21 cellular contexts compared by ENCODE assay signal in the genomic region with DNA sequence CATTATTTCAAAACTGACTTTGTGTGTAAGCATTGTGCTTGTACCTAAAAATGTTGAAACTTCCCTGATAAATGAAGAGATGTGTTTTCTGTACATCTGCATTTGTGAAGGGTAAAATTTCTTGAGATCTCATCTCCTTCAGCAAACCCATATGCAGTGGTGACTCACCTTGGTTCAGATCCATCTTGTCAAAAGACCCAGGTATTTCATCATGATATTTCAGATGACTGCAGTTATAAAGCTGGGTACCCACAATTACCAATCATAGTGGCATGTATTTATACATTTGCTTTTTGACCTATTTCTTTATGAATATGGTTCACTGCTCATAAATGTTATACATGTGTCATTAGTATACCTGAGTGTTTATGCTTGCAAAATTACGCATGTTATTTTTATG.
DNase-seq lines count a peak whose midpoint lies in the region; ATAC-seq, FAIRE-seq and TF ChIP-seq lines count a peak whose summit lies in the region.
"Had no signal": no experiment of that assay in that cellular context is flagged by ENCODE, and none has a peak within 500 bp of the region (broad histone marks: within the 10 kb centered on the region; RNA-seq: fewer than 3 reads in every experiment).

No MANE protein-coding gene starts in this region.

- H3K27me3 ChIP-seq in astrocyte (ENCODE audit: insufficient read depth, low read length), result no peaks in the 10 kb centered on the region
- H3K27me3 ChIP-seq in tibial nerve, result no peaks in the 10 kb centered on the region

- H3K36me3 ChIP-seq in astrocyte (ENCODE audit: insufficient read depth, low read length), result no peaks in the 10 kb centered on the region
- no peaks in the 10 kb centered on the region for H3K36me3 ChIP-seq in tibial nerve

- H3K4me1 Mint-ChIP-seq in astrocyte (ENCODE audit: low read depth, unreplicated experiment), result peaks cover 9% of the 10 kb centered on the region
- H3K4me1 Mint-ChIP-seq: CD4-positive, CD25-positive, alpha-beta regulatory T cell; IgD-negative memory B cell had no signal

- no peaks in the 10 kb centered on the region for H3K79me2 ChIP-seq in astrocyte (ENCODE audit: insufficient read depth, low read length)

- TF ChIP-seq CTCF in astrocyte (IDR thresholded peaks at IDR 0.05; ENCODE audit: insufficient read depth, low read depth, low read length) (no peak), fibroblast of mammary gland (conservative IDR thresholded peaks at IDR 0.05; ENCODE audit: control insufficient read depth, insufficient read depth, low read depth, low read length) (no peak), tibial nerve (IDR thresholded peaks at IDR 0.05) (no peak)

- H3K27ac ChIP-seq in astrocyte (ENCODE audit: low read depth, low read length) (no peak overlapping the region), tibial nerve (no peak overlapping the region)
- H3K27ac ChIP-seq: GM23248 had no signal

- no peaks in the 10 kb centered on the region for H4K20me1 ChIP-seq in astrocyte (ENCODE audit: insufficient read depth, low read length)

- no peak overlapping the region for H3K27ac Mint-ChIP-seq in astrocyte (ENCODE audit: unreplicated experiment)
- H3K27ac Mint-ChIP-seq: CD4-positive, CD25-positive, alpha-beta regulatory T cell; H9; IgD-negative memory B cell had no signal

- H3K4me1 ChIP-seq in astrocyte (ENCODE audit: insufficient read depth, low read length), result peaks cover 4% of the 10 kb centered on the region
- peaks cover 0 to 5% (median 0%) of the 10 kb centered on the region in 4 donors for H3K4me1 ChIP-seq in tibial nerve

- 93 to 98% methylated on average over 1 of the region's 1 CpG for WGBS in tibial nerve, 2 donors

- H3K4me2 ChIP-seq in astrocyte (ENCODE audit: low read length), result no peak overlapping the region

- no peak overlapping the region for H3K9ac ChIP-seq in astrocyte (ENCODE audit: low read length)
- H3K9ac ChIP-seq: GM23248 had no signal

- H3K4me3 ChIP-seq in astrocyte (ENCODE audit: insufficient read depth, low read depth, low read length) (no peak overlapping the region), fibroblast of mammary gland (ENCODE audit: control insufficient read depth, low read depth, low read length) (no peak overlapping the region), tibial nerve (no peak overlapping the region)
- H3K4me3 ChIP-seq: GM23248, SK-N-MC had no signal

- no peaks in the 10 kb centered on the region for H3K27me3 Mint-ChIP-seq in astrocyte (ENCODE audit: low read depth, unreplicated experiment)
- H3K27me3 Mint-ChIP-seq: CD4-positive, CD25-positive, alpha-beta regulatory T cell; IgD-negative memory B cell had no signal

- ATAC-seq in HG03442 (IDR thresholded peaks at IDR 0.05; ENCODE audit: unreplicated experiment), result no peak

- DNase-seq in HT1080 (ENCODE audit: low read depth) (peak; percentile 8), astrocyte (ENCODE audit: low read depth) (peak; percentile 38), fibroblast of mammary gland (ENCODE audit: low read depth) (peak; percentile 58), kidney tubule cell (ENCODE audit: low spot score) (peak; percentile 11), NCI-H526 (lab: John Stamatoyannopoulos, UW) (no peak), tibial nerve (ENCODE audit: low spot score in 2 of 2) (no peak)
- DNase-seq: CD4-positive, CD25-positive, alpha-beta regulatory T cell; DND-41; GM23248; H9; MV-4-11; NCI-H1694; NCI-H2081 treated with DMSO at 0.1 percent for 48 hours; NCI-H2171 treated with DMSO at 0.1 percent for 48 hours; NCI-H524 treated with DMSO at 0.1 percent for 48 hours; SHP77 treated with DMSO at 0.1 percent for 48 hours had no signal

- FAIRE-seq in astrocyte (lab: Jason Lieb, UNC), result peak; percentile 29
- FAIRE-seq: G401.6, GM12892 had no signal

- H3K9me3 Mint-ChIP-seq in astrocyte (ENCODE audit: unreplicated experiment), result peaks cover 5% of the 10 kb centered on the region

- H3K9me3 ChIP-seq in astrocyte (ENCODE audit: insufficient read depth, low read depth, low read length), result no peaks in the 10 kb centered on the region
- no peaks in the 10 kb centered on the region for H3K9me3 ChIP-seq in tibial nerve

- no peaks in the 10 kb centered on the region for H3K36me3 Mint-ChIP-seq in astrocyte (ENCODE audit: low read depth, unreplicated experiment)
- H3K36me3 Mint-ChIP-seq: CD4-positive, CD25-positive, alpha-beta regulatory T cell; IgD-negative memory B cell had no signal

- H2AFZ ChIP-seq in astrocyte (ENCODE audit: low read depth, low read length), result no peak overlapping the region
- H2AFZ ChIP-seq: GM23248 had no signal

- no peak overlapping the region for H3K4me3 Mint-ChIP-seq in astrocyte (ENCODE audit: unreplicated experiment)
- H3K4me3 Mint-ChIP-seq: CD4-positive, CD25-positive, alpha-beta regulatory T cell; H9; IgD-negative memory B cell had no signal

- no peak for TF ChIP-seq EP300 in tibial nerve (IDR thresholded peaks at IDR 0.05)

- TF ChIP-seq POLR2A in tibial nerve (IDR thresholded peaks at IDR 0.05), result no peak

Comparison
In these comparisons a context has a peak if more than half of its experiments do, and no peak if none do; other contexts are left out.
1. DNase-seq: peak in HT1080 (single experiment), astrocyte (single experiment), fibroblast of mammary gland (single experiment) and kidney tubule cell (single experiment); none in NCI-H526 (0 of 2) and tibial nerve (0 of 2).